ENCODE assay signal across 8 cellular contexts in genomic region chr10:72316748-72317435, GRCh38. TPM values are rescaled to one million over a fixed set of nuclear protein-coding genes. Genes with fewer than 3 reads are reported as not detected.
A peak's percentile ranks its signal among the peaks of the same experiment; 100 is the strongest.
DNase-seq lines count a peak whose midpoint lies in the region; ATAC-seq and TF ChIP-seq lines count a peak whose summit lies in the region.

No MANE protein-coding gene starts in this region.

- H3K27ac Mint-ChIP-seq in activated CD4-positive, alpha-beta T cell treated with anti-CD3 and anti-CD28 coated beads for 36 hours: peak overlapping the region; percentile 92
- peak overlapping the region; percentile 73 for H3K27ac Mint-ChIP-seq in activated B cell treated with CpG ODN at 0.5 μM for 24 hours
- H3K27ac Mint-ChIP-seq in endothelial cell (ENCODE audit: unreplicated experiment): no peak overlapping the region

- ATAC-seq in activated CD4-positive, alpha-beta T cell treated with anti-CD3 and anti-CD28 coated beads for 36 hours: no peak
- ATAC-seq in activated B cell treated with CpG ODN at 0.5 μM for 24 hours (ENCODE audit: low read depth): no peak
- no peak for ATAC-seq in foreskin keratinocyte
- ATAC-seq in GM19397 (IDR thresholded peaks at IDR 0.05; ENCODE audit: unreplicated experiment): no peak

- H3K4me3 Mint-ChIP-seq in activated CD4-positive, alpha-beta T cell treated with anti-CD3 and anti-CD28 coated beads for 36 hours: peak overlapping the region; percentile 34
- H3K4me3 Mint-ChIP-seq in activated B cell treated with CpG ODN at 0.5 μM for 24 hours: peak overlapping the region; percentile 17
- no peak overlapping the region for H3K4me3 Mint-ChIP-seq in endothelial cell (ENCODE audit: unreplicated experiment)

- peak; percentile 78 for DNase-seq in activated CD4-positive, alpha-beta T cell treated with anti-CD3 and anti-CD28 coated beads for 36 hours
- DNase-seq in activated CD4-positive, alpha-beta T cell treated with anti-CD3 and anti-CD28 coated beads for 1 hour: no peak
- DNase-seq in activated B cell treated with CpG ODN at 0.5 μM for 24 hours (no peak), left ventricle myocardium inferior (peak; percentile 73), testis (peak; percentile 84), endothelial cell (ENCODE audit: low spot score) (no peak), foreskin keratinocyte (no peak)

- H3K4me1 ChIP-seq in left ventricle myocardium inferior (peaks cover 74% of the 10 kb centered on the region), testis (peaks cover 55% of the 10 kb centered on the region), foreskin keratinocyte (peaks cover 13% of the 10 kb centered on the region)

- no peaks in the 10 kb centered on the region for H3K9me3 Mint-ChIP-seq in activated CD4-positive, alpha-beta T cell treated with anti-CD3 and anti-CD28 coated beads for 36 hours (ENCODE audit: low read depth)
- no peaks in the 10 kb centered on the region for H3K9me3 Mint-ChIP-seq in activated B cell treated with CpG ODN at 0.5 μM for 24 hours
- H3K9me3 Mint-ChIP-seq in endothelial cell (ENCODE audit: unreplicated experiment): no peaks in the 10 kb centered on the region

- H3K27ac ChIP-seq in left ventricle myocardium inferior (replicated peaks): peak overlapping the region; percentile 91
- peak overlapping the region; percentile 50 to 68 for H3K27ac ChIP-seq in testis
- H3K27ac ChIP-seq in foreskin keratinocyte: no peak overlapping the region

- H3K4me3 ChIP-seq in left ventricle myocardium inferior: no peak overlapping the region
- no peak overlapping the region for H3K4me3 ChIP-seq in testis

- TF ChIP-seq POLR2A in testis (IDR thresholded peaks at IDR 0.05): no peak

- H3K9me3 ChIP-seq in left ventricle myocardium inferior (replicated peaks): no peaks in the 10 kb centered on the region
- H3K9me3 ChIP-seq in testis: no peaks in the 10 kb centered on the region

- H3K36me3 ChIP-seq in left ventricle myocardium inferior: no peaks in the 10 kb centered on the region
- no peaks in the 10 kb centered on the region for H3K36me3 ChIP-seq in testis (ENCODE audit: low read depth, missing control alignments)

- H3K36me3 Mint-ChIP-seq in activated CD4-positive, alpha-beta T cell treated with anti-CD3 and anti-CD28 coated beads for 36 hours (ENCODE audit: low read depth): peaks cover 6% of the 10 kb centered on the region
- H3K36me3 Mint-ChIP-seq in activated B cell treated with CpG ODN at 0.5 μM for 24 hours (ENCODE audit: low read depth) (no peaks in the 10 kb centered on the region), endothelial cell (ENCODE audit: low read depth, unreplicated experiment) (no peaks in the 10 kb centered on the region)

- intact Hi-C loops in activated CD4-positive, alpha-beta T cell treated with anti-CD3 and anti-CD28 coated beads for 36 hours (cut with DNase I, micrococcal nuclease): no loop called here
- intact Hi-C loops in activated B cell treated with CpG ODN at 0.5 μM for 24 hours (cut with micrococcal nuclease) (no loop called here), left ventricle myocardium inferior (cut with micrococcal nuclease) (no loop called here), testis (cut with DNase I; ENCODE audit: low total_unique reads) (no loop called here)

- H3K27me3 ChIP-seq in left ventricle myocardium inferior (ENCODE audit: low read depth) (no peaks in the 10 kb centered on the region), testis (no peaks in the 10 kb centered on the region), foreskin keratinocyte (no peaks in the 10 kb centered on the region)

- peaks cover 68% of the 10 kb centered on the region for H3K4me1 Mint-ChIP-seq in activated CD4-positive, alpha-beta T cell treated with anti-CD3 and anti-CD28 coated beads for 36 hours
- H3K4me1 Mint-ChIP-seq in activated B cell treated with CpG ODN at 0.5 μM for 24 hours (peaks cover 61% of the 10 kb centered on the region), endothelial cell (ENCODE audit: unreplicated experiment) (peaks cover 39% of the 10 kb centered on the region)

- no peak for TF ChIP-seq CTCF in activated B cell treated with CpG ODN at 0.5 μM for 24 hours (IDR thresholded peaks at IDR 0.05)
- TF ChIP-seq CTCF in left ventricle myocardium inferior (IDR thresholded peaks at IDR 0.05; ENCODE audit: borderline replicate concordance): no peak
- TF ChIP-seq CTCF in testis (IDR thresholded peaks at IDR 0.05): no peak
- no peak for TF ChIP-seq CTCF in endothelial cell (IDR thresholded peaks at IDR 0.05; ENCODE audit: unreplicated experiment)
- no peak for TF ChIP-seq CTCF in foreskin keratinocyte (conservative IDR thresholded peaks at IDR 0.05)

- 65 to 81% methylated on average over 9 to 12 of the region's 12 CpGs for WGBS in testis, 2 donors

- CTCF ChIA-PET in activated CD4-positive, alpha-beta T cell treated with anti-CD3 and anti-CD28 coated beads for 36 hours (lab: Charles Lee): interaction anchor here (0.6 to 4.9 kb wide), 5 partner anchors 9 to 1245 kb away, joined by 3 to 22 read pairs (median 4); no protein-coding TSS in a partner anchor
- CTCF ChIA-PET in activated B cell treated with CpG ODN at 0.5 μM for 24 hours (lab: Charles Lee): interaction anchor here (1.6 to 2.3 kb wide), 3 partner anchors 10 to 42 kb away, joined by 3 to 5 read pairs (median 4); no protein-coding TSS in a partner anchor

- H3K27me3 Mint-ChIP-seq in activated CD4-positive, alpha-beta T cell treated with anti-CD3 and anti-CD28 coated beads for 36 hours: no peaks in the 10 kb centered on the region
- H3K27me3 Mint-ChIP-seq in activated B cell treated with CpG ODN at 0.5 μM for 24 hours: no peaks in the 10 kb centered on the region
- H3K27me3 Mint-ChIP-seq in endothelial cell (ENCODE audit: unreplicated experiment): peaks cover 6% of the 10 kb centered on the region

- POLR2A ChIA-PET in activated CD4-positive, alpha-beta T cell treated with anti-CD3 and anti-CD28 coated beads for 36 hours (lab: Charles Lee): interaction anchor here (0.6 to 8.2 kb wide), 4 partner anchors 12 to 248 kb away, joined by 3 to 104 read pairs (median 5); no protein-coding TSS in a partner anchor
- POLR2A ChIA-PET in activated B cell treated with CpG ODN at 0.5 μM for 24 hours (lab: Charles Lee): interaction anchor here (0.6 to 35.9 kb wide), 9 partner anchors 8 to 100 kb away, joined by 3 to 1996 read pairs (median 52); partner anchors contain the start of genes ANAPC16, ASCC1 and DDIT4

RNA-seq across cellular contexts. Expression of gene DNAJB12, which starts 37.8 kb away (rescaled TPM):
- total RNA-seq in activated CD4-positive, alpha-beta T cell treated with anti-CD3 and anti-CD28 coated beads for 36 hours: 10 to 100 TPM; 19.7 to 21.9 TPM
- 39.0 and 39.9 TPM in 2 replicates for total RNA-seq in activated B cell treated with CpG ODN at 0.5 μM for 24 hours
- 25.6 TPM for total RNA-seq in left ventricle myocardium inferior
- total RNA-seq in testis: 10 to 100 TPM; 50.3 to 57.6 TPM
- polyA plus RNA-seq in testis (ENCODE audit: insufficient read depth, low read depth, low replicate concordance): 52.4 TPM
- 20.5 TPM for total RNA-seq in endothelial cell (ENCODE audit: unreplicated experiment)
- 23.6 and 26.6 TPM in 2 replicates for total RNA-seq in foreskin keratinocyte
- 18.0 and 19.7 TPM in 2 replicates for polyA plus RNA-seq in foreskin keratinocyte

RNA-seq across cellular contexts. Expression of gene DDIT4, which starts 43.2 kb away (rescaled TPM):
- 1,000 to 10,000 TPM in 1 of 2 experiments, 100 to 1,000 TPM in 1; 750 to 1,039 TPM for total RNA-seq in activated CD4-positive, alpha-beta T cell treated with anti-CD3 and anti-CD28 coated beads for 36 hours
- 175 and 180 TPM in 2 replicates for total RNA-seq in activated B cell treated with CpG ODN at 0.5 μM for 24 hours
- total RNA-seq in left ventricle myocardium inferior: 66.3 TPM
- 10 to 100 TPM; 69.6 to 94.3 TPM for total RNA-seq in testis
- 46.6 TPM for polyA plus RNA-seq in testis (ENCODE audit: insufficient read depth, low read depth, low replicate concordance)
- total RNA-seq in endothelial cell (ENCODE audit: unreplicated experiment): 32.4 TPM
- total RNA-seq in foreskin keratinocyte: 276 and 302 TPM in 2 replicates
- polyA plus RNA-seq in foreskin keratinocyte: 260 and 285 TPM in 2 replicates

Comparison
In these comparisons a context has a peak if more than half of its experiments do, and no peak if none do; other contexts are left out.
1. DNase-seq: peak in activated CD4-positive, alpha-beta T cell treated with anti-CD3 and anti-CD28 coated beads for 36 hours (single experiment), left ventricle myocardium inferior (single experiment) and testis (single experiment); none in activated CD4-positive, alpha-beta T cell treated with anti-CD3 and anti-CD28 coated beads for 1 hour (single experiment), activated B cell treated with CpG ODN at 0.5 μM for 24 hours (single experiment), endothelial cell (single experiment) and foreskin keratinocyte (0 of 2).